Comparison of ENCODE assay signal across 18 cellular contexts in genomic region chr1:203631946-203632345, GRCh38. TPM values are rescaled to one million over a fixed set of nuclear protein-coding genes. Genes with fewer than 3 reads are reported as not detected.
DNase-seq lines count a peak whose midpoint lies in the region; ATAC-seq and TF ChIP-seq lines count a peak whose summit lies in the region.
"Had no signal": no experiment of that assay in that cellular context is flagged by ENCODE, and none has a peak within 500 bp of the region (broad histone marks: within the 10 kb centered on the region; RNA-seq: fewer than 3 reads in every experiment).

No MANE protein-coding gene starts in this region.

- H3K27me3 ChIP-seq in heart right ventricle (no peaks in the 10 kb centered on the region), gastroesophageal sphincter (no peaks in the 10 kb centered on the region), tibial artery (no peaks in the 10 kb centered on the region), SJCRH30 (no peaks in the 10 kb centered on the region)

- TF ChIP-seq POLR2A in gastroesophageal sphincter (IDR thresholded peaks at IDR 0.05) = no peak

- peaks cover 0 to 43% (median 13%) of the 10 kb centered on the region in 9 donors for H3K36me3 ChIP-seq in heart right ventricle
- peaks cover 0 to 8% of the 10 kb centered on the region in 2 donors for H3K36me3 ChIP-seq in gastroesophageal sphincter
- peaks cover 0 to 5% (median 4%) of the 10 kb centered on the region in 3 donors for H3K36me3 ChIP-seq in tibial artery
- no peaks in the 10 kb centered on the region; the same call in 1 of the 2 replicates for H3K36me3 ChIP-seq in SJCRH30

- peak overlapping the region in 8 of 10 donors; percentile 84 to 97 (median 91) for H3K27ac ChIP-seq in heart right ventricle
- peak overlapping the region; percentile 88 to 95 (median 94) for H3K27ac ChIP-seq in gastroesophageal sphincter
- H3K27ac ChIP-seq in tibial artery = peak overlapping the region; percentile 7 to 85
- no peak overlapping the region for H3K27ac ChIP-seq in SJCRH30
- H3K27ac ChIP-seq: HL-60, KMS-11 had no signal

- no peaks in the 10 kb centered on the region for H3K9me3 ChIP-seq in heart right ventricle
- no peaks in the 10 kb centered on the region for H3K9me3 ChIP-seq in gastroesophageal sphincter
- H3K9me3 ChIP-seq in tibial artery = no peaks in the 10 kb centered on the region
- H3K9me3 ChIP-seq in SJCRH30 (replicated peaks) = no peaks in the 10 kb centered on the region

- no peak for DNase-seq in heart right ventricle
- DNase-seq in Right ventricle myocardium inferior (ENCODE audit: missing footprints) = no peak
- DNase-seq in NCI-H69 (lab: John Stamatoyannopoulos, UW) = peak; percentile 90
- no peak for DNase-seq in tibial artery
- no peak for DNase-seq in NCI-H526 (lab: John Stamatoyannopoulos, UW)
- no peak for DNase-seq in SJCRH30
- no peak for DNase-seq in activated CD8-positive, alpha-beta memory T cell treated with anti-CD3 and anti-CD28 coated beads for 24 hours
- DNase-seq: activated gamma-delta T cell treated with Interleukin-2 at 50 U/mL for 16 hours; hypothalamus; left cardiac atrium; NCI-H82; RPMI8226; stimulated activated naive CD4-positive, alpha-beta T cell treated with Interleukin-2 at 50 U/mL for 16 hours; T-helper 1 cell had no signal

- H3K4me3 ChIP-seq in heart right ventricle = no peak overlapping the region
- H3K4me3 ChIP-seq in gastroesophageal sphincter = no peak overlapping the region
- H3K4me3 ChIP-seq in tibial artery = no peak overlapping the region
- H3K4me3 ChIP-seq in SJCRH30 = no peak overlapping the region

- no peak for TF ChIP-seq EP300 in gastroesophageal sphincter (IDR thresholded peaks at IDR 0.05)

- WGBS in heart right ventricle, 2 donors = 68 to 69% methylated on average over 2 of the region's 2 CpGs
- WGBS in gastroesophageal sphincter (ENCODE audit: low coverage in 1 of 2), 2 donors = 60 to 67% methylated on average over 1 of the region's 2 CpGs

- no peak for TF ChIP-seq CTCF in heart right ventricle (IDR thresholded peaks at IDR 0.05)
- TF ChIP-seq CTCF in gastroesophageal sphincter (IDR thresholded peaks at IDR 0.05) = peak in 1 of 4 experiments; percentile 5
- TF ChIP-seq CTCF in tibial artery (IDR thresholded peaks at IDR 0.05) = no peak

- H3K4me1 ChIP-seq in heart right ventricle (peaks cover 22 to 78% (median 58%) of the 10 kb centered on the region in 9 donors), gastroesophageal sphincter (peaks cover 5 to 73% (median 39%) of the 10 kb centered on the region in 3 donors), tibial artery (peaks cover 0 to 51% (median 36%) of the 10 kb centered on the region in 4 donors), SJCRH30 (no peaks in the 10 kb centered on the region)

- intact Hi-C loops in heart right ventricle (cut with DNase I) (loop anchor here in 2 of 10 donors (2.0 to 5.0 kb wide), 2 partner anchors 40 to 67 kb away; no protein-coding TSS in a partner anchor), Right ventricle myocardium inferior (cut with DNase I) (no loop called here), tibial artery (cut with DNase I; ENCODE audit: low total_unique reads) (no loop called here)

- no peak for ATAC-seq in heart right ventricle
- ATAC-seq in Right ventricle myocardium inferior = no peak
- no peak for ATAC-seq in gastroesophageal sphincter
- ATAC-seq: left cardiac atrium, WTC11 had no signal

RNA-seq across cellular contexts. Expression of gene ATP2B4, which starts 5.3 kb away (rescaled TPM):
- 100 to 1,000 TPM in 8 of 10 donors, 10 to 100 TPM in 2; 85.2 to 224 (median 125) TPM for total RNA-seq in heart right ventricle
- polyA plus RNA-seq in heart right ventricle = 10 to 100 TPM; 64.2 to 85.6 TPM
- total RNA-seq in Right ventricle myocardium inferior = 87.1 TPM
- 100 to 1,000 TPM; 211 to 454 (median 257) TPM for total RNA-seq in gastroesophageal sphincter
- total RNA-seq in SJCRH30 (2014; rRNA removed; shearing (Covaris generic)) = 42.5 and 44.4 TPM in 2 replicates
